ENCODE assay signal across 15 cellular contexts in the genomic region with DNA sequence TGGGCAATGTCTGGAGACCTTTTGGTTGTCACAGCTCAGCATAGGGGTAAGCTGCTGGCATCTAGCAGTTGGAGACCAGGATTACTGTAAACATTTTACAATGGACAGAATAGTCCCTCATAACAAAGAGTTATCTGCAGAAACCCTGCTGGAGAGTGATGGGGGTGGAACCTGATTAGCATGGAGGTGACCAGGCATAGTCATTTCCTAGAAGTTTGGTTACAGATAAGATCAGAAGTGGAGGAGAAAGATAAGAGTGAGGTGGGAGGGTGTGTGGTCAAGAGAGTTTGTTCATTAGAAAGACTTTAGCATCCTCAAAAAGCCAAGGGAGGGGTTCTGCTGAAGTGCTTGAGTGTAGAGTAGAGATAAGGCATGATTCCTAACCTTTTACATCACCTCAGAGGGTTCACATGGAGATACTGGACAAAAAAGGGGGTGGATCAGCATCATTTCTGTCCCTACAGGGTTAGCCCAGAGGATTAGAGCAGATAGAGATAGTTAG.
"Had no signal": no experiment of that assay in that cellular context is flagged by ENCODE, and none has a peak within 500 bp of the region (broad histone marks: within the 10 kb centered on the region; RNA-seq: fewer than 3 reads in every experiment).

No MANE protein-coding gene starts in this region.

- H3K27me3 ChIP-seq: esophagus squamous epithelium, ovary, suprapubic skin, transverse colon, vagina had no signal

- DNase-seq: activated CD4-positive, alpha-beta T cell treated with anti-CD3 and anti-CD28 coated beads, Interleukin-2, amount 50 U/mL, for 1 hour; activated CD4-positive, CD25-positive, alpha-beta regulatory T cell treated with anti-CD3 and anti-CD28 coated beads, Interleukin-2, amount 50 U/mL, for 72 hours; activated effector memory CD4-positive, alpha-beta T cell treated with Interleukin-2 at 50 U/mL for 16 hours; activated naive CD4-positive, alpha-beta T cell treated with anti-CD3 and anti-CD28 coated beads, Interleukin-2, amount 50 U/mL, for 16 hours; activated T-cell treated with anti-CD3 and anti-CD28 coated beads, Interleukin-2, amount 50 U/mL, for 48 hours; effector memory CD4-positive, alpha-beta T cell; esophagus squamous epithelium; naive thymus-derived CD8-positive, alpha-beta T cell; ovary; psoas muscle; right cardiac atrium; transverse colon had no signal

- H3K36me3 ChIP-seq: ovary, transverse colon had no signal

- H3K27ac ChIP-seq: esophagus squamous epithelium, ovary, psoas muscle, suprapubic skin, transverse colon, vagina, VCaP had no signal

- H3K9me3 ChIP-seq: esophagus squamous epithelium, ovary, psoas muscle, suprapubic skin, transverse colon, vagina had no signal

- H3K4me3 ChIP-seq: esophagus squamous epithelium, ovary, psoas muscle, suprapubic skin, transverse colon, vagina had no signal

- ATAC-seq: naive thymus-derived CD8-positive, alpha-beta T cell; psoas muscle; right cardiac atrium had no signal
